24 cellular contexts compared by ENCODE assay signal in genomic region chr7:6210973-6211372, GRCh38.
"Had no signal": no experiment of that assay in that cellular context is flagged by ENCODE, and none has a peak within 500 bp of the region (broad histone marks: within the 10 kb centered on the region; RNA-seq: fewer than 3 reads in every experiment).

No MANE protein-coding gene starts in this region.

- DNase-seq: effector CD8-positive, alpha-beta T cell; endodermal cell; foreskin fibroblast; gastrocnemius medialis; head of caudate nucleus; natural killer cell; right lobe of liver; small intestine; stimulated activated CD4-positive, alpha-beta T cell treated with anti-CD3 and anti-CD28 coated beads, Interleukin-15, amount 100 ng/mL, for 24 hours; stimulated activated CD4-positive, alpha-beta T cell treated with anti-CD3 and anti-CD28 coated beads, Interleukin-2, amount 100 ng/mL, for 48 hours; stimulated activated naive B cell treated with anti-CD40 and anti-IgM and Interleukin-4, amounts not matched to agents 10 μg/mL and 1 μg/mL and 100 μg/mL, for 72 hours; transverse colon; upper lobe of right lung; uterus had no signal

- H3K27ac ChIP-seq: epithelial cell of prostate, parathyroid adenoma, right lobe of liver, suprapubic skin, transverse colon, upper lobe of right lung, uterus had no signal

- ATAC-seq: esophagus mucosa; gastrocnemius medialis; natural killer cell; right lobe of liver; stimulated activated naive B cell treated with anti-CD40 and anti-IgM and Interleukin-4, amounts not matched to agents 10 μg/mL and 1 μg/mL and 100 μg/mL, for 72 hours; upper lobe of right lung had no signal

- H3K4me1 ChIP-seq: parathyroid adenoma, right lobe of liver, upper lobe of right lung, uterus had no signal

- H3K27me3 Mint-ChIP-seq: progenitor cell of endocrine pancreas had no signal

- H3K4me3 Mint-ChIP-seq: dendritic cell treated with granulocyte-macrophage colony-stimulating factor and Interleukin-4, amounts not matched to agents 40 ng/mL and 50 ng/mL, for 4 days; endodermal cell; memory B cell; natural killer cell; neural crest cell; stimulated activated naive B cell treated with anti-CD40 and anti-IgM and Interleukin-4, amounts not matched to agents 10 μg/mL and 1 μg/mL and 100 μg/mL, for 72 hours; stimulated activated naive CD8-positive, alpha-beta T cell treated with anti-CD3 and anti-CD28 coated beads, Interleukin-15, Interleukin-2, amounts not matched to agents 100 ng/mL and 50 ng/mL, for 24 hours had no signal

- H3K27me3 ChIP-seq: gastrocnemius medialis, right lobe of liver, suprapubic skin, transverse colon, upper lobe of right lung, uterus had no signal

- H3K4me3 ChIP-seq: gastrocnemius medialis, lung, right lobe of liver, suprapubic skin, transverse colon, upper lobe of right lung, uterus had no signal

- H3K9me3 Mint-ChIP-seq: memory B cell; neural crest cell; stimulated activated naive B cell treated with anti-CD40 and anti-IgM and Interleukin-4, amounts not matched to agents 10 μg/mL and 1 μg/mL and 100 μg/mL, for 72 hours; stimulated activated naive CD8-positive, alpha-beta T cell treated with anti-CD3 and anti-CD28 coated beads, Interleukin-15, Interleukin-2, amounts not matched to agents 100 ng/mL and 50 ng/mL, for 24 hours had no signal

- H3K27ac Mint-ChIP-seq: dendritic cell treated with granulocyte-macrophage colony-stimulating factor and Interleukin-4, amounts not matched to agents 40 ng/mL and 50 ng/mL, for 4 days; endodermal cell; memory B cell; natural killer cell; progenitor cell of endocrine pancreas; stimulated activated naive B cell treated with anti-CD40 and anti-IgM and Interleukin-4, amounts not matched to agents 10 μg/mL and 1 μg/mL and 100 μg/mL, for 72 hours; stimulated activated naive CD8-positive, alpha-beta T cell treated with anti-CD3 and anti-CD28 coated beads, Interleukin-15, Interleukin-2, amounts not matched to agents 100 ng/mL and 50 ng/mL, for 24 hours had no signal

- H3K36me3 Mint-ChIP-seq: memory B cell; natural killer cell; stimulated activated naive B cell treated with anti-CD40 and anti-IgM and Interleukin-4, amounts not matched to agents 10 μg/mL and 1 μg/mL and 100 μg/mL, for 72 hours had no signal

- H3K36me3 ChIP-seq: gastrocnemius medialis, right lobe of liver, suprapubic skin, transverse colon, upper lobe of right lung, uterus had no signal

- H3K9me3 ChIP-seq: gastrocnemius medialis, right lobe of liver, suprapubic skin, transverse colon, upper lobe of right lung, uterus had no signal
